Comparison of ENCODE assay signal across 1 cellular context in genomic region chr1:15409400-15410222, GRCh38.
TF ChIP-seq lines count a peak whose summit lies in the region.

Gene EFHD2, plus strand, starts transcription at chr1:15409888. Its CDS starts 84 bp downstream, at chr1:15409972.

TF ChIP-seq in K562, 482 proteins besides CTCF, POLR2A, EP300 and RAD21 (continued from another document and continues in another):
- TF ChIP-seq CEBPZ (IDR thresholded peaks at IDR 0.05; ENCODE audit: borderline replicate concordance, low read depth, low read length) (no peak), ZBTB12 (CRISPR knock-in tag; IDR thresholded peaks at IDR 0.05) (no peak), PHF8 (IDR thresholded peaks at IDR 0.05; ENCODE audit: borderline replicate concordance, low read length) (peak; percentile 77; the same call in 1 of the 2 replicates), ZNF224 (CRISPR knock-in tag; IDR thresholded peaks at IDR 0.05) (no peak), ZNF282 (CRISPR knock-in tag; IDR thresholded peaks at IDR 0.05) (0 out of 2 replicates have a peak, but pooled peaks have one; percentile 31), ZNF280A (IDR thresholded peaks at IDR 0.05; ENCODE audit: low read depth, partially characterized antibody) (no peak), SAFB (IDR thresholded peaks at IDR 0.05; ENCODE audit: borderline replicate concordance, low read depth, low read length) (no peak), ETS1 (conservative IDR thresholded peaks at IDR 0.05; ENCODE audit: control insufficient read depth, low read depth, low read length) (0 out of 2 replicates have a peak, but pooled peaks have one; percentile 11), KAT8 (IDR thresholded peaks at IDR 0.05; ENCODE audit: low read depth) (no peak), NCOA2 (IDR thresholded peaks at IDR 0.05; ENCODE audit: partially characterized antibody in 2 of 2) (no peak), KDM1A (IDR thresholded peaks at IDR 0.05) (no peak), CREB3L1 (IDR thresholded peaks at IDR 0.05; ENCODE audit: borderline replicate concordance, low read depth) (peak; percentile 42), ZFP91 (CRISPR knock-in tag; IDR thresholded peaks at IDR 0.05) (no peak), ZNF212 (CRISPR knock-in tag; IDR thresholded peaks at IDR 0.05) (no peak), SRSF7 (optimal IDR thresholded peaks at IDR 0.05; ENCODE audit: low read depth, low read length) (no peak), RBM15 (IDR thresholded peaks at IDR 0.05; ENCODE audit: insufficient read depth, low read length) (no peak), POLR2H (tag; IDR thresholded peaks at IDR 0.05; ENCODE audit: low read depth) (no peak), KLF1 (tag; IDR thresholded peaks at IDR 0.05) (0 out of 2 replicates have a peak, but pooled peaks have one; percentile 49), SETDB1 (IDR thresholded peaks at IDR 0.05; ENCODE audit: low read length) (no peak), SAP30 (IDR thresholded peaks at IDR 0.05; ENCODE audit: borderline replicate concordance, insufficient read depth, low read depth, low read length, poor library complexity, severe bottlenecking) (peak; percentile 68), ZNF23 (CRISPR knock-in tag; IDR thresholded peaks at IDR 0.05) (no peak), TFE3 (CRISPR knock-in tag; IDR thresholded peaks at IDR 0.05) (no peak), MEF2D (tag; conservative IDR thresholded peaks at IDR 0.05; ENCODE audit: low read depth) (no peak), HMG20B (CRISPR knock-in tag; IDR thresholded peaks at IDR 0.05) (no peak), PTBP1 (IDR thresholded peaks at IDR 0.05; ENCODE audit: low read depth, low read length) (no peak), MCM5 (IDR thresholded peaks at IDR 0.05; ENCODE audit: low read depth) (no peak), CLOCK (CRISPR knock-in tag; IDR thresholded peaks at IDR 0.05; ENCODE audit: borderline replicate concordance) (no peak), HLTF (IDR thresholded peaks at IDR 0.05) (no peak), TSC22D4 (tag; IDR thresholded peaks at IDR 0.05) (no peak), TAL1 (IDR thresholded peaks at IDR 0.05) (no peak), TCF7 (IDR thresholded peaks at IDR 0.05; ENCODE audit: borderline replicate concordance) (no peak), CBX1 (IDR thresholded peaks at IDR 0.05; ENCODE audit: low read depth) (no peak), NFATC3 (IDR thresholded peaks at IDR 0.05) (no peak), NELFE (IDR thresholded peaks at IDR 0.05; ENCODE audit: insufficient read depth, insufficient read length) (no peak), PRMT5 (CRISPR knock-in tag; IDR thresholded peaks at IDR 0.05) (no peak), ZNF668 (CRISPR knock-in tag; IDR thresholded peaks at IDR 0.05) (no peak), ZNF24 (IDR thresholded peaks at IDR 0.05) (0 out of 2 replicates have a peak, but pooled peaks have one; percentile 52), PURB (CRISPR knock-in tag; IDR thresholded peaks at IDR 0.05; ENCODE audit: low read depth) (no peak), BRCA1 (IDR thresholded peaks at IDR 0.05) (no peak), BRCA1 (CRISPR knock-in tag; IDR thresholded peaks at IDR 0.05) (no peak), EGR1 (conservative IDR thresholded peaks at IDR 0.05) (peak; percentile 56), NCOA6 (IDR thresholded peaks at IDR 0.05) (no peak), AFF4 (CRISPR knock-in tag; IDR thresholded peaks at IDR 0.05) (no peak), HMBOX1 (IDR thresholded peaks at IDR 0.05) (no peak), ZNF436 (CRISPR knock-in tag; IDR thresholded peaks at IDR 0.05) (no peak), ZKSCAN1 (IDR thresholded peaks at IDR 0.05; ENCODE audit: low read depth, low read length) (no peak), RFX5 (IDR thresholded peaks at IDR 0.05; ENCODE audit: low read depth, low read length) (no peak)
